ENCODE assay signal across 11 cellular contexts in the genomic region with DNA sequence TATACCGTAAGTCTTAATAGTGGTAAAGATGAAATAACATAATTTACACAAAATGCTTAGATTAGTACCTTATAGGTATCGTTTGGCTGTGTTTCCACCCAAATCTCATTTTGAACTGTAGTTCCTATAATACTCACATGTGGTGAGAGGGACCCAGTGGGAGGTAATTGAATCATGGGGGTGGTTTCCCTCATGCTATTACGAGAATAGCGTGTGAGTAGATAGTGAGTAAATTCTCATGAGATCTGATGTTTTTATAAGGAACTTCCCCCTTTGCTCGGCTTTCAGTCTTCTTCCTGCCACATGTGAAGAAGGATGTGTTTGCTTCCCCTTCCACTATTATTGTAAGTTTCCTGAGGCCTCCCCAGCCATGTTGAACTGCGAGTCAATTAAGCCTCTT.
DNase-seq lines count a peak whose midpoint lies in the region; ATAC-seq and TF ChIP-seq lines count a peak whose summit lies in the region.
"Had no signal": no experiment of that assay in that cellular context is flagged by ENCODE, and none has a peak within 500 bp of the region (broad histone marks: within the 10 kb centered on the region; RNA-seq: fewer than 3 reads in every experiment).

No MANE protein-coding gene starts in this region.

- no peak overlapping the region for H3K4me3 ChIP-seq in BLaER1
- no peak overlapping the region for H3K4me3 ChIP-seq in suprapubic skin
- H3K4me3 ChIP-seq: lower lobe of right lung had no signal

- no peaks in the 10 kb centered on the region for H4K20me1 ChIP-seq in BLaER1

- H3K4me2 ChIP-seq in BLaER1 = peak overlapping the region; percentile 62

- H3K4me1 ChIP-seq in BLaER1 (peaks cover 19% of the 10 kb centered on the region), suprapubic skin (no peaks in the 10 kb centered on the region)
- H3K4me1 ChIP-seq: lower lobe of right lung had no signal

- TF ChIP-seq CTCF in GM20000 (IDR thresholded peaks at IDR 0.05; ENCODE audit: extremely low read depth, missing control alignments) (no peak), suprapubic skin (IDR thresholded peaks at IDR 0.05) (no peak)

- H3K9me3 ChIP-seq in BLaER1 (no peaks in the 10 kb centered on the region), suprapubic skin (no peaks in the 10 kb centered on the region)
- H3K9me3 ChIP-seq: lower lobe of right lung had no signal

- H3K27ac ChIP-seq in BLaER1 (no peak overlapping the region), suprapubic skin (no peak overlapping the region)
- H3K27ac ChIP-seq: lower lobe of right lung had no signal

- DNase-seq in astrocyte of the hippocampus (ENCODE audit: low read depth, low spot score) = peak; percentile 3
- no peak for DNase-seq in NCI-H128 (lab: John Stamatoyannopoulos, UW; ENCODE audit: unreplicated experiment)
- DNase-seq in dedifferentiated amniotic fluid mesenchymal stem cell (ENCODE audit: extremely low spot score) = no peak
- DNase-seq in GM20000 (ENCODE audit: low spot score) = no peak
- no peak for DNase-seq in suprapubic skin (ENCODE audit: low spot score in 2 of 2)
- DNase-seq: activated CD8-positive, alpha-beta memory T cell treated with anti-CD3 and anti-CD28 coated beads for 24 hours; lower lobe of right lung; NCI-H510A treated with DMSO at 0.1 percent for 48 hours had no signal

- H3K9ac ChIP-seq in BLaER1 = no peak overlapping the region

- WGBS in suprapubic skin = 49% methylated on average over 6 of the region's 6 CpGs

- H3K36me3 ChIP-seq in BLaER1 (no peaks in the 10 kb centered on the region), suprapubic skin (no peaks in the 10 kb centered on the region)
- H3K36me3 ChIP-seq: lower lobe of right lung had no signal

- no peak for TF ChIP-seq POLR2A in suprapubic skin (IDR thresholded peaks at IDR 0.05)

- TF ChIP-seq EP300 in suprapubic skin (IDR thresholded peaks at IDR 0.05) = no peak

- H3K27me3 ChIP-seq in BLaER1 (no peaks in the 10 kb centered on the region), suprapubic skin (no peaks in the 10 kb centered on the region)

- ATAC-seq in GM21381 (IDR thresholded peaks at IDR 0.05; ENCODE audit: unreplicated experiment) (peak; percentile 59), HG03457 (IDR thresholded peaks at IDR 0.05; ENCODE audit: unreplicated experiment) (peak; percentile 58)
- ATAC-seq: lower lobe of right lung had no signal
